In genomic region chr7:8133188-8133848, GRCh38 we compare ENCODE assay signal across 12 cellular contexts.
DNase-seq lines count a peak whose midpoint lies in the region; ATAC-seq lines count a peak whose summit lies in the region.
"Had no signal": no experiment of that assay in that cellular context is flagged by ENCODE, and none has a peak within 500 bp of the region (broad histone marks: within the 10 kb centered on the region; RNA-seq: fewer than 3 reads in every experiment).

No MANE protein-coding gene starts in this region.

- H3K9me3 Mint-ChIP-seq in activated T-cell treated with anti-CD3 and anti-CD28 coated beads, Interleukin-2, amount 50 U/mL, for 72 hours: peaks cover 0 to 2% of the 10 kb centered on the region in 2 donors
- no peaks in the 10 kb centered on the region for H3K9me3 Mint-ChIP-seq in activated T-helper 2 cell treated with anti-CD3 and anti-CD28 coated beads, Interferon-gamma antibody, Interleukin-2, Interleukin-4, amounts not matched to agents 10 μg/mL and 5 μg/mL and 100 μg/mL, durations not matched to agents 14 hours and 24 hours and 36 hours
- H3K9me3 Mint-ChIP-seq in stimulated activated effector memory CD8-positive, alpha-beta T cell treated with anti-CD3 and anti-CD28 coated beads, Interleukin-12 subunit alpha, Interleukin-12 subunit beta, amount 100 ng/mL, for 72 hours: no peaks in the 10 kb centered on the region
- H3K9me3 Mint-ChIP-seq: dendritic cell treated with granulocyte-macrophage colony-stimulating factor and Interleukin-4, amounts not matched to agents 40 ng/mL and 50 ng/mL, for 4 days had no signal

- H3K27ac Mint-ChIP-seq in activated T-cell treated with anti-CD3 and anti-CD28 coated beads, Interleukin-2, amount 50 U/mL, for 72 hours: peak overlapping the region; percentile 52
- peak overlapping the region; percentile 87 for H3K27ac Mint-ChIP-seq in activated T-helper 2 cell treated with anti-CD3 and anti-CD28 coated beads, Interferon-gamma antibody, Interleukin-2, Interleukin-4, amounts not matched to agents 10 μg/mL and 5 μg/mL and 100 μg/mL, durations not matched to agents 14 hours and 24 hours and 36 hours
- peak overlapping the region; percentile 38 for H3K27ac Mint-ChIP-seq in stimulated activated effector memory CD8-positive, alpha-beta T cell treated with anti-CD3 and anti-CD28 coated beads, Interleukin-12 subunit alpha, Interleukin-12 subunit beta, amount 100 ng/mL, for 72 hours
- H3K27ac Mint-ChIP-seq: dendritic cell treated with granulocyte-macrophage colony-stimulating factor and Interleukin-4, amounts not matched to agents 40 ng/mL and 50 ng/mL, for 4 days had no signal

- DNase-seq in activated T-cell treated with anti-CD3 and anti-CD28 coated beads, Interleukin-2, amount 50 U/mL, for 72 hours: no peak
- DNase-seq in activated T-cell treated with anti-CD3 and anti-CD28 coated beads for 4 hours: no peak
- DNase-seq in activated T-helper 2 cell treated with anti-CD3 and anti-CD28 coated beads, Interferon-gamma antibody, Interleukin-2, Interleukin-4, amounts not matched to agents 10 μg/mL and 5 μg/mL and 100 μg/mL, durations not matched to agents 14 hours and 24 hours and 36 hours (ENCODE audit: low spot score): no peak
- no peak for DNase-seq in stimulated activated effector memory CD8-positive, alpha-beta T cell treated with anti-CD3 and anti-CD28 coated beads, Interleukin-12 subunit alpha, Interleukin-12 subunit beta, amount 100 ng/mL, for 72 hours (ENCODE audit: low spot score in 2 of 2)
- no peak for DNase-seq in putamen (ENCODE audit: low spot score)
- DNase-seq: activated CD4-positive, alpha-beta T cell treated with anti-CD3 and anti-CD28 coated beads for 48 hours; MV-4-11; NCI-H524 had no signal

- peaks cover 72% of the 10 kb centered on the region for H3K4me1 Mint-ChIP-seq in activated T-cell treated with anti-CD3 and anti-CD28 coated beads, Interleukin-2, amount 50 U/mL, for 72 hours (ENCODE audit: low read depth)
- peaks cover 70% of the 10 kb centered on the region for H3K4me1 Mint-ChIP-seq in activated T-helper 2 cell treated with anti-CD3 and anti-CD28 coated beads, Interferon-gamma antibody, Interleukin-2, Interleukin-4, amounts not matched to agents 10 μg/mL and 5 μg/mL and 100 μg/mL, durations not matched to agents 14 hours and 24 hours and 36 hours (ENCODE audit: low read depth)
- H3K4me1 Mint-ChIP-seq in stimulated activated effector memory CD8-positive, alpha-beta T cell treated with anti-CD3 and anti-CD28 coated beads, Interleukin-12 subunit alpha, Interleukin-12 subunit beta, amount 100 ng/mL, for 72 hours: peaks cover 73% of the 10 kb centered on the region

- peaks cover 0 to 2% of the 10 kb centered on the region in 2 donors for H3K36me3 Mint-ChIP-seq in activated T-cell treated with anti-CD3 and anti-CD28 coated beads, Interleukin-2, amount 50 U/mL, for 72 hours (ENCODE audit: insufficient read depth in 2 of 2)
- H3K36me3 Mint-ChIP-seq in activated T-helper 2 cell treated with anti-CD3 and anti-CD28 coated beads, Interferon-gamma antibody, Interleukin-2, Interleukin-4, amounts not matched to agents 10 μg/mL and 5 μg/mL and 100 μg/mL, durations not matched to agents 14 hours and 24 hours and 36 hours (ENCODE audit: low read depth): no peaks in the 10 kb centered on the region
- H3K36me3 Mint-ChIP-seq in stimulated activated effector memory CD8-positive, alpha-beta T cell treated with anti-CD3 and anti-CD28 coated beads, Interleukin-12 subunit alpha, Interleukin-12 subunit beta, amount 100 ng/mL, for 72 hours: peaks cover 4% of the 10 kb centered on the region

- intact Hi-C loops in activated T-helper 2 cell treated with anti-CD3 and anti-CD28 coated beads, Interferon-gamma antibody, Interleukin-2, Interleukin-4, amounts not matched to agents 10 μg/mL and 5 μg/mL and 100 μg/mL, durations not matched to agents 14 hours and 24 hours and 36 hours (cut with micrococcal nuclease): loop anchor here (5.0 kb wide), 2 partner anchors 461 to 876 kb away; no protein-coding TSS in a partner anchor

- ATAC-seq in activated T-cell treated with anti-CD3 and anti-CD28 coated beads, Interleukin-2, amount 50 U/mL, for 72 hours (replicated peaks in 1 of 2): no peak
- ATAC-seq in HG02981 (IDR thresholded peaks at IDR 0.05; ENCODE audit: unreplicated experiment) (peak; percentile 33), HG03135 (IDR thresholded peaks at IDR 0.05; ENCODE audit: unreplicated experiment) (no peak), HG03039 (IDR thresholded peaks at IDR 0.05; ENCODE audit: unreplicated experiment) (no peak)
- no peak for ATAC-seq in stimulated activated effector memory CD8-positive, alpha-beta T cell treated with anti-CD3 and anti-CD28 coated beads, Interleukin-12 subunit alpha, Interleukin-12 subunit beta, amount 100 ng/mL, for 72 hours

- peak overlapping the region; percentile 54 to 68 for H3K4me3 Mint-ChIP-seq in activated T-cell treated with anti-CD3 and anti-CD28 coated beads, Interleukin-2, amount 50 U/mL, for 72 hours
- H3K4me3 Mint-ChIP-seq in activated T-helper 2 cell treated with anti-CD3 and anti-CD28 coated beads, Interferon-gamma antibody, Interleukin-2, Interleukin-4, amounts not matched to agents 10 μg/mL and 5 μg/mL and 100 μg/mL, durations not matched to agents 14 hours and 24 hours and 36 hours (ENCODE audit: low read depth): peak overlapping the region; percentile 22
- peak overlapping the region; percentile 39 for H3K4me3 Mint-ChIP-seq in stimulated activated effector memory CD8-positive, alpha-beta T cell treated with anti-CD3 and anti-CD28 coated beads, Interleukin-12 subunit alpha, Interleukin-12 subunit beta, amount 100 ng/mL, for 72 hours
- H3K4me3 Mint-ChIP-seq: dendritic cell treated with granulocyte-macrophage colony-stimulating factor and Interleukin-4, amounts not matched to agents 40 ng/mL and 50 ng/mL, for 4 days had no signal

- no peaks in the 10 kb centered on the region for H3K27me3 Mint-ChIP-seq in activated T-cell treated with anti-CD3 and anti-CD28 coated beads, Interleukin-2, amount 50 U/mL, for 72 hours (ENCODE audit: low read depth)
- H3K27me3 Mint-ChIP-seq in activated T-helper 2 cell treated with anti-CD3 and anti-CD28 coated beads, Interferon-gamma antibody, Interleukin-2, Interleukin-4, amounts not matched to agents 10 μg/mL and 5 μg/mL and 100 μg/mL, durations not matched to agents 14 hours and 24 hours and 36 hours (ENCODE audit: low read depth): no peaks in the 10 kb centered on the region
- H3K27me3 Mint-ChIP-seq: dendritic cell treated with granulocyte-macrophage colony-stimulating factor and Interleukin-4, amounts not matched to agents 40 ng/mL and 50 ng/mL, for 4 days had no signal
